Comparison of ENCODE assay signal across 22 cellular contexts in genomic region chr11:60869451-60869825, GRCh38. TPM values are rescaled to one million over a fixed set of nuclear protein-coding genes. Genes with fewer than 3 reads are reported as not detected.
"Had no signal": no experiment of that assay in that cellular context is flagged by ENCODE, and none has a peak within 500 bp of the region (broad histone marks: within the 10 kb centered on the region; RNA-seq: fewer than 3 reads in every experiment).

No MANE protein-coding gene starts in this region.

- H3K4me3 ChIP-seq: ascending aorta, gastrocnemius medialis, heart right ventricle, mucosa of descending colon, pancreas, SK-N-MC had no signal

- H3K27ac Mint-ChIP-seq: activated naive CD4-positive, alpha-beta T cell treated with anti-CD3 and anti-CD28 coated beads for 36 hours; immature natural killer cell; memory B cell had no signal

- DNase-seq: activated CD4-positive, alpha-beta T cell treated with anti-CD3 and anti-CD28 coated beads, Interleukin-2, amount 50 U/mL, for 1 hour; activated CD4-positive, CD25-positive, alpha-beta regulatory T cell; activated naive CD4-positive, alpha-beta T cell treated with anti-CD3 and anti-CD28 coated beads for 36 hours; activated T-cell treated with anti-CD3 and anti-CD28 coated beads, Interleukin-2, amount 50 U/mL, for 4 hours; cortex of kidney; effector CD4-positive, alpha-beta T cell; gastrocnemius medialis; heart right ventricle; immature natural killer cell; left ventricle myocardium superior; naive B cell; pancreas; SHP77; stimulated activated CD4-positive, alpha-beta T cell treated with anti-CD3 and anti-CD28 coated beads, Interleukin-12 subunit alpha, Interleukin-12 subunit beta, amount 100 ng/mL, for 4 hours; stimulated activated CD4-positive, alpha-beta T cell treated with anti-CD3 and anti-CD28 coated beads, Interleukin-1b, Interleukin-23, amount 100 ng/mL, for 48 hours; stimulated activated naive CD4-positive, alpha-beta T cell treated with Interleukin-2 at 50 U/mL for 16 hours; trophoblast cell had no signal

- H3K9me3 Mint-ChIP-seq: activated naive CD4-positive, alpha-beta T cell treated with anti-CD3 and anti-CD28 coated beads for 36 hours; activated T-cell treated with anti-CD3 and anti-CD28 coated beads, Interleukin-2, amount 50 U/mL, for 4 hours; immature natural killer cell; memory B cell; naive B cell had no signal

- H3K36me3 Mint-ChIP-seq: immature natural killer cell, memory B cell, naive B cell had no signal

- ATAC-seq: activated T-cell treated with anti-CD3 and anti-CD28 coated beads, Interleukin-2, amount 50 U/mL, for 4 hours; esophagus mucosa; gastrocnemius medialis; left ventricle myocardium superior; mucosa of descending colon had no signal

- H3K9me3 ChIP-seq: ascending aorta, gastrocnemius medialis, heart right ventricle, mucosa of descending colon, pancreas had no signal

- H3K27me3 ChIP-seq: ascending aorta, gastrocnemius medialis, heart right ventricle, pancreas had no signal

- H3K36me3 ChIP-seq: ascending aorta, gastrocnemius medialis, heart right ventricle, pancreas had no signal

- H3K27ac ChIP-seq: ascending aorta, heart right ventricle, pancreas, SK-N-MC had no signal

- H3K4me3 Mint-ChIP-seq: activated naive CD4-positive, alpha-beta T cell treated with anti-CD3 and anti-CD28 coated beads for 36 hours; activated T-cell treated with anti-CD3 and anti-CD28 coated beads, Interleukin-2, amount 50 U/mL, for 4 hours; immature natural killer cell; memory B cell; naive B cell had no signal

- H3K4me1 ChIP-seq: ascending aorta, pancreas had no signal

RNA-seq across cellular contexts. Expression of gene ZP1, which starts 2.1 kb away (rescaled TPM):
- total RNA-seq: activated naive CD4-positive, alpha-beta T cell treated with anti-CD3 and anti-CD28 coated beads for 36 hours; activated T-cell treated with anti-CD3 and anti-CD28 coated beads, Interleukin-2, amount 50 U/mL, for 4 hours; ascending aorta; esophagus mucosa; gastrocnemius medialis; left ventricle myocardium superior; pancreas had no signal
- polyA plus RNA-seq: immature natural killer cell had no signal

RNA-seq across cellular contexts. Expression of gene PTGDR2, which starts 13.7 kb away (rescaled TPM):
- total RNA-seq: ascending aorta had no signal
